Comparison of ENCODE assay signal across 8 cellular contexts in genomic region chrX:120469657-120470056, GRCh38. TPM values are rescaled to one million over a fixed set of nuclear protein-coding genes. Genes with fewer than 3 reads are reported as not detected.
DNase-seq lines count a peak whose midpoint lies in the region; ATAC-seq, FAIRE-seq and TF ChIP-seq lines count a peak whose summit lies in the region.
"Not testable (repeated sequence)": the region's sequence is repeated elsewhere in the genome, so short reads cannot be mapped to it uniquely, and the experiment has no call there.

No MANE protein-coding gene starts in this region.

- H3K9me3 Mint-ChIP-seq in IgD-negative memory B cell; activated CD8-positive, alpha-beta T cell treated with anti-CD3 and anti-CD28 coated beads for 36 hours; astrocyte (ENCODE audit: unreplicated experiment): not testable (repeated sequence)

- DNase-seq in HCT116 (ENCODE audit: low read depth, low spot score); activated CD8-positive, alpha-beta T cell treated with anti-CD3 and anti-CD28 coated beads for 36 hours; astrocyte (ENCODE audit: low read depth); hepatocyte (ENCODE audit: low spot score); tibial artery: not testable (repeated sequence)

- H3K27ac ChIP-seq in HCT116 (ENCODE audit: low read depth, low read length); astrocyte (ENCODE audit: low read depth, low read length); hepatocyte: not testable (repeated sequence)
- peak overlapping the region; percentile 97 for H3K27ac ChIP-seq in neutrophil
- peak overlapping the region; percentile 85 to 92 for H3K27ac ChIP-seq in tibial artery

- H3K36me3 ChIP-seq in HCT116 (ENCODE audit: control insufficient read depth in 1 of 2, insufficient read depth in 2 of 2, low read length in 2 of 2); astrocyte (ENCODE audit: insufficient read depth, low read length); hepatocyte (replicated peaks; ENCODE audit: insufficient read depth, low read depth); neutrophil; tibial artery: not testable (repeated sequence)

- not testable (repeated sequence) for BruUV-seq in HCT116 (replicated peaks; lab: Mats Ljungman, UMichigan)

- POLR2A ChIA-PET in HCT116 (lab: Charles Lee); activated CD8-positive, alpha-beta T cell treated with anti-CD3 and anti-CD28 coated beads for 36 hours (lab: Charles Lee): not testable (repeated sequence)

- H3K27me3 Mint-ChIP-seq in IgD-negative memory B cell; activated CD8-positive, alpha-beta T cell treated with anti-CD3 and anti-CD28 coated beads for 36 hours; astrocyte (ENCODE audit: low read depth, unreplicated experiment): not testable (repeated sequence)

- TF ChIP-seq POLR2A in HCT116 (IDR thresholded peaks at IDR 0.05; ENCODE audit: borderline replicate concordance, extremely low read depth, insufficient read depth, insufficient read length): not testable (repeated sequence)

- H3K79me2 ChIP-seq in HCT116 (ENCODE audit: insufficient read depth, low read length): peaks cover 17% of the 10 kb centered on the region
- H3K79me2 ChIP-seq in astrocyte (ENCODE audit: insufficient read depth, low read length): peaks cover 39% of the 10 kb centered on the region
- peaks cover 38% of the 10 kb centered on the region for H3K79me2 ChIP-seq in hepatocyte

- intact Hi-C loops in HCT116 (cut with micrococcal nuclease) (loop anchor here (5.0 kb wide), 1 partner anchor 87 kb away; no protein-coding TSS in a partner anchor), tibial artery (cut with DNase I; ENCODE audit: low total_unique reads) (loop anchor here (5.0 to 10.0 kb wide), 2 partner anchors 215 to 677 kb away; partner anchors contain the start of genes RPL39 and ZBTB33)
- intact Hi-C loops in activated CD8-positive, alpha-beta T cell treated with anti-CD3 and anti-CD28 coated beads for 36 hours (cut with micrococcal nuclease): not testable (repeated sequence)

- not testable (repeated sequence) for H3K9me3 ChIP-seq in HCT116 (ENCODE audit: control insufficient read depth in 1 of 2, insufficient read depth in 1 of 2, low read depth in 1 of 2, low read length in 2 of 2); astrocyte (ENCODE audit: insufficient read depth, low read depth, low read length); hepatocyte (ENCODE audit: low read depth); neutrophil; tibial artery

- not testable (repeated sequence) for H3K36me3 Mint-ChIP-seq in IgD-negative memory B cell; activated CD8-positive, alpha-beta T cell treated with anti-CD3 and anti-CD28 coated beads for 36 hours (ENCODE audit: low read depth); astrocyte (ENCODE audit: low read depth, unreplicated experiment)

- H3K4me2 ChIP-seq in HCT116 (ENCODE audit: low read length): 0 out of 2 replicates have a peak overlapping the region, but pooled peaks have one; percentile 85
- H3K4me2 ChIP-seq in astrocyte (ENCODE audit: low read length): not testable (repeated sequence)
- H3K4me2 ChIP-seq in hepatocyte: peak overlapping the region; percentile 58

- not testable (repeated sequence) for H3K27me3 ChIP-seq in HCT116 (ENCODE audit: insufficient read depth, low read length); astrocyte (ENCODE audit: insufficient read depth, low read length); hepatocyte; neutrophil; tibial artery

- H3K4me3 ChIP-seq in HCT116 (replicated peaks in 1 of 2; ENCODE audit: low read depth in 1 of 2, low read length in 2 of 2); astrocyte (ENCODE audit: insufficient read depth, low read depth, low read length); hepatocyte: not testable (repeated sequence)
- H3K4me3 ChIP-seq in neutrophil (ENCODE audit: low read depth in 1 of 2, low read length in 1 of 2) (peak overlapping the region; percentile 70 to 73), tibial artery (peak overlapping the region; percentile 63 to 73)

- TF ChIP-seq RAD21 in HCT116 (IDR thresholded peaks at IDR 0.05; ENCODE audit: low read depth): not testable (repeated sequence)

- not testable (repeated sequence) for H3K4me1 ChIP-seq in HCT116 (ENCODE audit: control insufficient read depth in 1 of 2, insufficient read depth in 2 of 2, low read length in 2 of 2); astrocyte (ENCODE audit: insufficient read depth, low read length); hepatocyte (ENCODE audit: insufficient read depth)
- peaks cover 41 to 42% of the 10 kb centered on the region in 2 experiments for H3K4me1 ChIP-seq in neutrophil (ENCODE audit: control insufficient read depth in 1 of 2, insufficient read depth in 1 of 2, low read depth in 1 of 2, low read length in 1 of 2)
- H3K4me1 ChIP-seq in tibial artery: peaks cover 0 to 20% (median 3%) of the 10 kb centered on the region in 4 donors

- H3K27ac Mint-ChIP-seq in IgD-negative memory B cell: peak overlapping the region in 1 of 3 donors; percentile 89
- H3K27ac Mint-ChIP-seq in activated CD8-positive, alpha-beta T cell treated with anti-CD3 and anti-CD28 coated beads for 36 hours; astrocyte (ENCODE audit: unreplicated experiment): not testable (repeated sequence)

- H3K4me1 Mint-ChIP-seq in IgD-negative memory B cell; astrocyte (ENCODE audit: low read depth, unreplicated experiment): not testable (repeated sequence)
- peaks cover 12% of the 10 kb centered on the region for H3K4me1 Mint-ChIP-seq in activated CD8-positive, alpha-beta T cell treated with anti-CD3 and anti-CD28 coated beads for 36 hours (ENCODE audit: low read depth)

- H2AFZ ChIP-seq in HCT116 (ENCODE audit: low read depth, low read length, poor library complexity, severe bottlenecking); astrocyte (ENCODE audit: low read depth, low read length); hepatocyte: not testable (repeated sequence)

- RAD21 ChIA-PET in HCT116 (lab: Charles Lee; ENCODE audit: low non-redundant PET in 1 of 2, low total read pairs in 2 of 2, uncharacterized antibody in 2 of 2, unreplicated experiment in 2 of 2): not testable (repeated sequence)

- not testable (repeated sequence) for TF ChIP-seq CTCF in HCT116 (IDR thresholded peaks at IDR 0.05 in 2 of 3, conservative IDR thresholded peaks at IDR 0.05 in 1 of 3; ENCODE audit: borderline replicate concordance in 1 of 3, insufficient read depth in 1 of 3, low read depth in 2 of 3, low read length in 2 of 3); activated CD8-positive, alpha-beta T cell treated with anti-CD3 and anti-CD28 coated beads for 36 hours (IDR thresholded peaks at IDR 0.05); astrocyte (IDR thresholded peaks at IDR 0.05; ENCODE audit: insufficient read depth, low read depth, low read length); hepatocyte (IDR thresholded peaks at IDR 0.05; ENCODE audit: poor library complexity); neutrophil (IDR thresholded peaks at IDR 0.05); tibial artery (IDR thresholded peaks at IDR 0.05)

- peak; percentile 13 for ATAC-seq in GM18502 (IDR thresholded peaks at IDR 0.05; ENCODE audit: poor library complexity, unreplicated experiment)
- not testable (repeated sequence) for ATAC-seq in HCT116
- peak; percentile 6 for ATAC-seq in activated CD8-positive, alpha-beta T cell treated with anti-CD3 and anti-CD28 coated beads for 36 hours

- H3K9ac ChIP-seq in HCT116 (ENCODE audit: low read length); astrocyte (ENCODE audit: low read length): not testable (repeated sequence)

- not testable (repeated sequence) for H3K9me2 ChIP-seq in HCT116 (ENCODE audit: insufficient read depth); hepatocyte (replicated peaks; ENCODE audit: insufficient read depth)

- WGBS in hepatocyte (ENCODE audit: low lambda C conversion rate, missing lambda C conversion rate): 60% methylated on average over 5 of the region's 5 CpGs

- H4K20me1 ChIP-seq in HCT116 (ENCODE audit: insufficient read depth); hepatocyte (ENCODE audit: insufficient read depth, poor library complexity, severe bottlenecking): not testable (repeated sequence)
- peaks cover 15% of the 10 kb centered on the region for H4K20me1 ChIP-seq in astrocyte (ENCODE audit: insufficient read depth, low read length)

- not testable (repeated sequence) for FAIRE-seq in astrocyte (lab: Jason Lieb, UNC)

- H3K4me3 Mint-ChIP-seq in IgD-negative memory B cell (peak overlapping the region; percentile 21 to 98 (median 67)), astrocyte (ENCODE audit: unreplicated experiment) (peak overlapping the region; percentile 76)
- peak overlapping the region; percentile 99 for H3K4me3 Mint-ChIP-seq in activated CD8-positive, alpha-beta T cell treated with anti-CD3 and anti-CD28 coated beads for 36 hours

- CTCF ChIA-PET in HCT116 (lab: Charles Lee): not testable (repeated sequence)
- CTCF ChIA-PET in activated CD8-positive, alpha-beta T cell treated with anti-CD3 and anti-CD28 coated beads for 36 hours (lab: Charles Lee): interaction anchor here (1.5 kb wide), 1 partner anchor 160 kb away, joined by 3 read pairs; no protein-coding TSS in a partner anchor

RNA-seq across cellular contexts. Expression of gene LAMP2, which starts 0.6 kb away (rescaled TPM):
- total RNA-seq in HCT116 (2021; ENCODE audit: unreplicated experiment) (41.1 TPM), astrocyte (146 and 161 TPM in 2 replicates), hepatocyte (223 and 228 TPM in 2 replicates)
- polyA plus RNA-seq in HCT116 (2012): 26.6 and 31.9 TPM in 2 replicates
- polyA plus RNA-seq in IgD-negative memory B cell (49.0 TPM), hepatocyte (163 and 175 TPM in 2 replicates)
- 10 to 100 TPM; 22.9 to 23.3 TPM for total RNA-seq in activated CD8-positive, alpha-beta T cell treated with anti-CD3 and anti-CD28 coated beads for 36 hours
